11 cellular contexts compared by ENCODE assay signal in genomic region chr11:66072518-66072917, GRCh38. TPM values are rescaled to one million over a fixed set of nuclear protein-coding genes. Genes with fewer than 3 reads are reported as not detected.
DNase-seq lines count a peak whose midpoint lies in the region; ATAC-seq and TF ChIP-seq lines count a peak whose summit lies in the region.
"Had no signal": no experiment of that assay in that cellular context is flagged by ENCODE, and none has a peak within 500 bp of the region (broad histone marks: within the 10 kb centered on the region; RNA-seq: fewer than 3 reads in every experiment).

No MANE protein-coding gene starts in this region.

- no peak overlapping the region for H2BK5ac ChIP-seq in IMR-90 (ENCODE audit: low read depth, low read length, poor library complexity, severe bottlenecking)

- TSS peak; percentile 5 for BruUV-seq in IMR-90 (replicated peaks; lab: Mats Ljungman, UMichigan)

- peaks cover 30% of the 10 kb centered on the region for H3K36me3 ChIP-seq in IMR-90 (ENCODE audit: control insufficient read depth, insufficient read depth, low read length)
- peaks cover 10% of the 10 kb centered on the region for H3K36me3 ChIP-seq in neural cell (ENCODE audit: insufficient read depth, low read length)
- peaks cover 13% of the 10 kb centered on the region in 2 donors for H3K36me3 ChIP-seq in thyroid gland

- TF ChIP-seq CTCF in IMR-90 (conservative IDR thresholded peaks at IDR 0.05; ENCODE audit: low read depth, low read length) (no peak), brain (conservative IDR thresholded peaks at IDR 0.05) (no peak), neural cell (IDR thresholded peaks at IDR 0.05; ENCODE audit: poor library complexity, severe bottlenecking) (no peak), thyroid gland (IDR thresholded peaks at IDR 0.05) (no peak)

- H4K8ac ChIP-seq in IMR-90 (ENCODE audit: low read depth in 2 of 2, low read length in 2 of 2) = no peak overlapping the region

- peak overlapping the region; percentile 60; the same call in 1 of the 2 replicates for H3K23ac ChIP-seq in IMR-90 (ENCODE audit: low read depth, low read length)

- H2AFZ ChIP-seq in IMR-90 (replicated peaks; ENCODE audit: low read length, poor library complexity) (no peak overlapping the region), neural cell (ENCODE audit: low read depth, low read length) (no peak overlapping the region)

- H3K9me3 ChIP-seq in IMR-90 (ENCODE audit: control insufficient read depth, insufficient read depth, low read length) (no peaks in the 10 kb centered on the region), neural cell (ENCODE audit: low read length) (no peaks in the 10 kb centered on the region), thyroid gland (no peaks in the 10 kb centered on the region)

- CTCF ChIA-PET in IMR-90 (lab: Yijun Ruan, JAX) = no interaction called here

- peaks cover 46% of the 10 kb centered on the region for H3K4me1 Mint-ChIP-seq in brain

- peaks cover 22% of the 10 kb centered on the region for H3K9me1 ChIP-seq in IMR-90 (ENCODE audit: insufficient read depth, low read length)

- H3K4me1 ChIP-seq in IMR-90 (ENCODE audit: control insufficient read depth, insufficient read depth, low read length) (peaks cover 17% of the 10 kb centered on the region), thyroid gland (peaks cover 37 to 38% of the 10 kb centered on the region in 2 donors)

- H3K4ac ChIP-seq in IMR-90 (ENCODE audit: low read depth, low read length) = peak overlapping the region; percentile 29

- peaks cover 24% of the 10 kb centered on the region for H3K79me2 ChIP-seq in neural cell (replicated peaks; ENCODE audit: insufficient read depth, low read length)

- H3K56ac ChIP-seq in IMR-90 (ENCODE audit: extremely low read depth, insufficient read depth, low read length) = no peak overlapping the region

- no peak overlapping the region for H2AK9ac ChIP-seq in IMR-90 (replicated peaks; ENCODE audit: low read depth, low read length, poor library complexity)

- H4K5ac ChIP-seq in IMR-90 (ENCODE audit: low read depth, low read length) = no peak overlapping the region

- H3K18ac ChIP-seq in IMR-90 (ENCODE audit: low read depth, low read length) = no peak overlapping the region

- no peak overlapping the region; the same call in 1 of the 2 replicates for H3K14ac ChIP-seq in IMR-90 (replicated peaks; ENCODE audit: low read depth, low read length)

- no peaks in the 10 kb centered on the region for H3K9me2 ChIP-seq in neural cell (ENCODE audit: insufficient read depth, low read length)

- 0 out of 2 replicates have a peak overlapping the region, but pooled peaks have one; percentile 6 for H2BK120ac ChIP-seq in IMR-90 (ENCODE audit: low read depth, low read length)

- dilution Hi-C loops in IMR-90 (cut with HindIII; ENCODE audit: low sequenced_read_pairs, unreplicated experiment) = no loop called here

- no peak overlapping the region for H2BK20ac ChIP-seq in IMR-90 (ENCODE audit: low read depth, low read length)

- in situ Hi-C loops in IMR-90 (cut with MboI; ENCODE audit: low sequenced_read_pairs) = no loop called here

- intact Hi-C loops in IMR-90 (cut with micrococcal nuclease) (loop anchor here (5.0 kb wide), 1 partner anchor 40 kb away; no protein-coding TSS in a partner anchor), thyroid gland (cut with DNase I) (loop anchor here (10.0 kb wide), 1 partner anchor 142 kb away; no protein-coding TSS in a partner anchor)

- POLR2A ChIA-PET in IMR-90 (lab: Charles Lee; ENCODE audit: unreplicated experiment) = no interaction called here

- no peaks in the 10 kb centered on the region for H3K9me3 Mint-ChIP-seq in brain

- H2BK15ac ChIP-seq in IMR-90 (ENCODE audit: low read depth, low read length) = no peak overlapping the region

- no peak overlapping the region for H3K27ac ChIP-seq in IMR-90 (ENCODE audit: insufficient read depth, low read length)
- H3K27ac ChIP-seq in neural cell (ENCODE audit: low read length) = no peak overlapping the region
- H3K27ac ChIP-seq in thyroid gland = no peak overlapping the region
- H3K27ac ChIP-seq: 22Rv1 had no signal

- peak; percentile 27 for DNase-seq in NCI-H2227 treated with DMSO at 0.1 percent for 48 hours (lab: John Stamatoyannopoulos, UW)
- no peak for DNase-seq in NCI-H2227 (lab: John Stamatoyannopoulos, UW; ENCODE audit: unreplicated experiment)
- DNase-seq in IMR-90 = no peak
- DNase-seq in thyroid gland = no peak
- no peak for DNase-seq in SIG-M5 treated with dmso at 0.1 percent for 504 hours (lab: John Stamatoyannopoulos, UW; ENCODE audit: unreplicated experiment)

- H3K27ac Mint-ChIP-seq in brain = peak overlapping the region in 4 of 5 experiments; percentile 16 to 95 (median 71)

- H3K27me3 Mint-ChIP-seq in brain = peaks cover 7% of the 10 kb centered on the region

- ATAC-seq in IMR-90 (ENCODE audit: low read depth) (no peak), GM18519 (IDR thresholded peaks at IDR 0.05; ENCODE audit: low FRiP score, unreplicated experiment) (no peak)

- H3K4me2 ChIP-seq in IMR-90 (ENCODE audit: low read depth, low read length) (no peak overlapping the region), neural cell (ENCODE audit: low read length) (no peak overlapping the region)

- WGBS in IMR-90 (ENCODE audit: extremely low coverage in 2 of 2, insufficient read length in 1 of 2), 2 experiments = 87% methylated on average over 3 of the region's 8 CpGs; no CpG with 5 or more reads in 1 of the 2 experiments
- 88 to 90% methylated on average over 8 of the region's 8 CpGs for WGBS in thyroid gland, 2 donors

- no peak overlapping the region for H4K91ac ChIP-seq in IMR-90 (ENCODE audit: insufficient read depth, low read depth, low read length)

- H3K4me3 ChIP-seq in IMR-90 (ENCODE audit: insufficient read depth, low read depth, low read length) (no peak overlapping the region), neural cell (ENCODE audit: low read length) (peak overlapping the region; percentile 87), thyroid gland (replicated peaks in 1 of 3) (no peak overlapping the region)

- H3F3A ChIP-seq in neural cell (ENCODE audit: insufficient read depth, low read length, poor library complexity, severe bottlenecking) = peaks cover 4% of the 10 kb centered on the region

- peaks cover 36% of the 10 kb centered on the region for H4K20me1 ChIP-seq in IMR-90 (ENCODE audit: insufficient read depth, low read length)
- H4K20me1 ChIP-seq in neural cell (ENCODE audit: insufficient read depth) = no peaks in the 10 kb centered on the region

- H3K27me3 ChIP-seq in IMR-90 (ENCODE audit: control insufficient read depth, insufficient read depth, low read length) (no peaks in the 10 kb centered on the region), neural cell (ENCODE audit: insufficient read depth, low read depth, low read length) (no peaks in the 10 kb centered on the region), thyroid gland (no peaks in the 10 kb centered on the region)

- H3K4me3 Mint-ChIP-seq in brain = peak overlapping the region; percentile 85 to 90 (median 88)

- no peak for TF ChIP-seq EP300 in neural cell (conservative IDR thresholded peaks at IDR 0.05; ENCODE audit: poor library complexity, severe bottlenecking)

- H3K79me1 ChIP-seq in IMR-90 (ENCODE audit: low read depth in 1 of 2, low read length in 2 of 2) = peaks cover 27 to 61% of the 10 kb centered on the region in 2 experiments

- H2AK5ac ChIP-seq in IMR-90 (ENCODE audit: low read depth, low read length) = peak overlapping the region; percentile 61; the same call in 1 of the 2 replicates

- no peak for TF ChIP-seq POLR2A in IMR-90 (IDR thresholded peaks at IDR 0.05; ENCODE audit: low read depth, low read length)
- no peak for TF ChIP-seq POLR2A in thyroid gland (IDR thresholded peaks at IDR 0.05)

- no peak for TF ChIP-seq RAD21 in IMR-90 (IDR thresholded peaks at IDR 0.05; ENCODE audit: low read length)
- TF ChIP-seq RAD21 in neural cell (conservative IDR thresholded peaks at IDR 0.05) = no peak

- H3K9ac ChIP-seq in IMR-90 (ENCODE audit: low read depth, low read length) = no peak overlapping the region
- H3K9ac ChIP-seq in neural cell (ENCODE audit: low read length) = no peak overlapping the region

- peaks cover 59% of the 10 kb centered on the region for H3K36me3 Mint-ChIP-seq in brain

TF ChIP-seq in IMR-90, 13 proteins besides CTCF, POLR2A, EP300 and RAD21 (continues in another document):
- TF ChIP-seq BHLHE40 (IDR thresholded peaks at IDR 0.05; ENCODE audit: low read depth, low read length) = no peak

RNA-seq across cellular contexts. Expression of gene PACS1, which starts 2.4 kb away (rescaled TPM):
- total RNA-seq in IMR-90 (2012; rRNA removed) (7.3 and 8.6 TPM in 2 replicates), thyroid gland (10 to 100 TPM; 39.6 to 67.7 (median 59.7) TPM)
- polyA plus RNA-seq in IMR-90 (2012; rRNA removed) (29.0 and 32.0 TPM in 2 replicates), brain (ENCODE audit: insufficient read depth, low read depth, low replicate concordance) (98.4 TPM), neural cell (12.1 and 14.4 TPM in 2 replicates)
- 22.7 and 37.8 TPM in 2 replicates for polyA plus RNA-seq in IMR-90 (2012; cell fraction: cytosol; rRNA removed)
- polyA plus RNA-seq in IMR-90 (2012; cell fraction: nucleus; rRNA removed; ENCODE audit: low replicate concordance) = 54.0 and 75.8 TPM in 2 replicates
- 55.0 and 58.7 TPM in 2 replicates for polyA minus RNA-seq in neural cell

RNA-seq across cellular contexts. Expression of gene SF3B2, which starts 20.4 kb away (rescaled TPM):
- 120 and 164 TPM in 2 replicates for total RNA-seq in IMR-90 (2012; rRNA removed)
- polyA plus RNA-seq in IMR-90 (2012; rRNA removed) = 110 and 122 TPM in 2 replicates
- 69.3 and 85.8 TPM in 2 replicates for polyA plus RNA-seq in IMR-90 (2012; cell fraction: cytosol; rRNA removed)
- 115 and 125 TPM in 2 replicates for polyA plus RNA-seq in IMR-90 (2012; cell fraction: nucleus; rRNA removed; ENCODE audit: low replicate concordance)
- polyA plus RNA-seq in brain (ENCODE audit: insufficient read depth, low read depth, low replicate concordance) = 266 TPM
- polyA plus RNA-seq in neural cell = 121 and 145 TPM in 2 replicates
- polyA minus RNA-seq in neural cell = 162 and 165 TPM in 2 replicates
- 100 to 1,000 TPM; 149 to 231 (median 158) TPM for total RNA-seq in thyroid gland

RNA-seq across cellular contexts. Expression of gene GAL3ST3, which starts 23.6 kb away (rescaled TPM):
- total RNA-seq in IMR-90 (2012; rRNA removed) (not detected in 2 replicates), thyroid gland (100 to 1,000 TPM in 2 of 4 donors, 10 to 100 TPM in 2; 49.2 to 154 (median 118) TPM)
- polyA plus RNA-seq in IMR-90 (2012; rRNA removed) (0.19 TPM in 2 replicates), brain (ENCODE audit: insufficient read depth, low read depth, low replicate concordance) (3.7 TPM), neural cell (16.7 and 17.2 TPM in 2 replicates)
- 0.04 and 0.35 TPM in 2 replicates for polyA plus RNA-seq in IMR-90 (2012; cell fraction: cytosol; rRNA removed)
- 0.28 and 0.32 TPM in 2 replicates for polyA plus RNA-seq in IMR-90 (2012; cell fraction: nucleus; rRNA removed; ENCODE audit: low replicate concordance)
- 17.5 and 22.6 TPM in 2 replicates for polyA minus RNA-seq in neural cell
- total RNA-seq: NCI-H460, SK-MEL-5 had no signal

RNA-seq across cellular contexts. Expression of gene CATSPER1, which starts 46.2 kb away (rescaled TPM):
- 0.18 and 0.28 TPM in 2 replicates for total RNA-seq in IMR-90 (2012; rRNA removed)
- 0.91 and 1.0 TPM in 2 replicates for polyA plus RNA-seq in IMR-90 (2012; rRNA removed)
- 0.80 and 1.8 TPM in 2 replicates for polyA plus RNA-seq in IMR-90 (2012; cell fraction: cytosol; rRNA removed)
- polyA plus RNA-seq in IMR-90 (2012; cell fraction: nucleus; rRNA removed; ENCODE audit: low replicate concordance) = 0.27 and 0.28 TPM in 2 replicates
- not detected for polyA plus RNA-seq in brain (ENCODE audit: insufficient read depth, low read depth, low replicate concordance)
- polyA plus RNA-seq in neural cell = not detected in 2 replicates
- not detected in 2 replicates for polyA minus RNA-seq in neural cell
- total RNA-seq in thyroid gland = not detected
- total RNA-seq: NCI-H460 had no signal
